27 cellular contexts compared by ENCODE assay signal in genomic region chr18:44736664-44737063, GRCh38. TPM values are rescaled to one million over a fixed set of nuclear protein-coding genes. Genes with fewer than 3 reads are reported as not detected.
DNase-seq lines count a peak whose midpoint lies in the region; ATAC-seq and TF ChIP-seq lines count a peak whose summit lies in the region.
"Had no signal": no experiment of that assay in that cellular context is flagged by ENCODE, and none has a peak within 500 bp of the region (broad histone marks: within the 10 kb centered on the region; RNA-seq: fewer than 3 reads in every experiment).

No MANE protein-coding gene starts in this region.

- H2BK12ac ChIP-seq in trophoblast cell (ENCODE audit: low read length) = no peak overlapping the region

- H3K36me3 ChIP-seq in mammary epithelial cell (ENCODE audit: insufficient read depth, low read length) (peaks cover 4% of the 10 kb centered on the region), trophoblast cell (ENCODE audit: control insufficient read depth in 1 of 2, insufficient read depth in 2 of 2, low read length in 2 of 2) (no peaks in the 10 kb centered on the region), vagina (no peaks in the 10 kb centered on the region)
- H3K36me3 ChIP-seq: adrenal gland, breast epithelium, neutrophil, WERI-Rb-1 had no signal

- H3K27ac Mint-ChIP-seq in MCF 10A (ENCODE audit: low read depth, unreplicated experiment) = peak overlapping the region; percentile 29
- H3K27ac Mint-ChIP-seq: activated CD8-positive, alpha-beta T cell treated with anti-CD3 and anti-CD28 coated beads, Interleukin-2, amount 10 ng/mL, durations not matched to agents 7 days and 5 days; activated naive CD4-positive, alpha-beta T cell treated with anti-CD3 and anti-CD28 coated beads for 36 hours; CD4-positive, CD25-positive, alpha-beta regulatory T cell; T-cell had no signal

- H3K18ac ChIP-seq in trophoblast cell (ENCODE audit: low read length) = no peak overlapping the region

- no peak overlapping the region for H3K4me3 Mint-ChIP-seq in MCF 10A (ENCODE audit: unreplicated experiment)
- H3K4me3 Mint-ChIP-seq: activated CD8-positive, alpha-beta T cell treated with anti-CD3 and anti-CD28 coated beads, Interleukin-2, amount 10 ng/mL, durations not matched to agents 7 days and 5 days; activated naive CD4-positive, alpha-beta T cell treated with anti-CD3 and anti-CD28 coated beads for 36 hours; CD4-positive, CD25-positive, alpha-beta regulatory T cell; T-cell had no signal

- H2AFZ ChIP-seq in mammary epithelial cell (ENCODE audit: low read depth, low read length) (no peak overlapping the region), trophoblast cell (ENCODE audit: insufficient read depth, low read length, poor library complexity) (no peak overlapping the region)

- no peak overlapping the region for H3K27ac ChIP-seq in mammary epithelial cell (ENCODE audit: insufficient read depth, low read depth, low read length)
- H3K27ac ChIP-seq in trophoblast cell (ENCODE audit: low read depth, low read length) = peak overlapping the region; percentile 14
- peak overlapping the region; percentile 18 for H3K27ac ChIP-seq in vagina
- H3K27ac ChIP-seq: 22Rv1, neutrophil, RWPE1, WERI-Rb-1 had no signal

- no peak overlapping the region for H3K4me3 ChIP-seq in mammary epithelial cell (replicated peaks in 1 of 3; ENCODE audit: insufficient read depth in 1 of 3, low read depth in 2 of 3, low read length in 3 of 3)
- H3K4me3 ChIP-seq in fibroblast of the aortic adventitia (ENCODE audit: low read depth, low read length) = no peak overlapping the region
- H3K4me3 ChIP-seq in trophoblast cell (ENCODE audit: low read depth, low read length) = no peak overlapping the region
- H3K4me3 ChIP-seq in vagina = no peak overlapping the region
- H3K4me3 ChIP-seq: adrenal gland, breast epithelium, GM12878 had no signal

- H3K9ac ChIP-seq in mammary epithelial cell (ENCODE audit: insufficient read depth, low read length) = no peak overlapping the region
- H3K9ac ChIP-seq in trophoblast cell (ENCODE audit: low read length) = no peak overlapping the region

- no peaks in the 10 kb centered on the region for H3K9me3 Mint-ChIP-seq in MCF 10A (ENCODE audit: unreplicated experiment)
- H3K9me3 Mint-ChIP-seq: activated naive CD4-positive, alpha-beta T cell treated with anti-CD3 and anti-CD28 coated beads for 36 hours; CD4-positive, CD25-positive, alpha-beta regulatory T cell; T-cell had no signal

- H3K9me3 ChIP-seq in mammary epithelial cell (replicated peaks; ENCODE audit: insufficient read depth, low read length) (no peaks in the 10 kb centered on the region), trophoblast cell (ENCODE audit: insufficient read depth, low read depth, low read length) (no peaks in the 10 kb centered on the region), vagina (no peaks in the 10 kb centered on the region)
- H3K9me3 ChIP-seq: adrenal gland, breast epithelium, neutrophil had no signal

- no peak for ATAC-seq in Right ventricle myocardium superior (ENCODE audit: poor library complexity)
- ATAC-seq: activated CD8-positive, alpha-beta T cell treated with anti-CD3 and anti-CD28 coated beads, Interleukin-2, amount 10 ng/mL, durations not matched to agents 7 days and 5 days; GM12878; T-cell had no signal

- H3K79me2 ChIP-seq in mammary epithelial cell (ENCODE audit: insufficient read depth, low read length) (peaks cover 21% of the 10 kb centered on the region), trophoblast cell (ENCODE audit: control insufficient read depth, insufficient read depth, low read length, poor library complexity) (peaks cover 5% of the 10 kb centered on the region)

- POLR2A ChIA-PET in MCF 10A (lab: Yijun Ruan, JAX) = no interaction called here

- H4K91ac ChIP-seq in trophoblast cell (ENCODE audit: low read depth, low read length) = no peak overlapping the region

- H3K4me1 ChIP-seq in mammary epithelial cell (ENCODE audit: insufficient read depth, low read length) (peaks cover 45% of the 10 kb centered on the region), trophoblast cell (ENCODE audit: control insufficient read depth in 1 of 2, insufficient read depth in 2 of 2, low read length in 2 of 2) (peaks cover 18 to 32% of the 10 kb centered on the region in 2 experiments), vagina (peaks cover 47% of the 10 kb centered on the region)
- H3K4me1 ChIP-seq: adrenal gland had no signal

- peaks cover 11% of the 10 kb centered on the region for H3K79me1 ChIP-seq in trophoblast cell (ENCODE audit: low read length)

- H3K23ac ChIP-seq in trophoblast cell (ENCODE audit: low read length) = no peak overlapping the region

- no peak overlapping the region for H2AK5ac ChIP-seq in trophoblast cell (ENCODE audit: low read length)

- H4K20me1 ChIP-seq in mammary epithelial cell (ENCODE audit: insufficient read depth, low read length) = no peaks in the 10 kb centered on the region

- H3K27me3 Mint-ChIP-seq in MCF 10A (ENCODE audit: insufficient read depth, unreplicated experiment) = no peaks in the 10 kb centered on the region
- H3K27me3 Mint-ChIP-seq: CD4-positive, CD25-positive, alpha-beta regulatory T cell; T-cell had no signal

- 100% methylated on average over 2 of the region's 2 CpGs for WGBS in mammary epithelial cell (ENCODE audit: low coverage, missing lambda C conversion rate)
- WGBS in trophoblast cell (ENCODE audit: extremely low coverage, insufficient coverage, insufficient read length) = no CpG with 5 or more reads among the region's 2 CpGs

- peaks cover 43% of the 10 kb centered on the region for H3K4me1 Mint-ChIP-seq in MCF 10A (ENCODE audit: insufficient read depth, unreplicated experiment)

- H4K12ac ChIP-seq in trophoblast cell (ENCODE audit: low read depth, low read length) = no peak overlapping the region

- no peaks in the 10 kb centered on the region for H3K27me3 ChIP-seq in mammary epithelial cell (ENCODE audit: insufficient read depth, low read length)
- no peaks in the 10 kb centered on the region for H3K27me3 ChIP-seq in trophoblast cell (ENCODE audit: insufficient read depth, low read length)
- H3K27me3 ChIP-seq in vagina = no peaks in the 10 kb centered on the region
- H3K27me3 ChIP-seq: adrenal gland, breast epithelium had no signal

- H3K4me2 ChIP-seq in mammary epithelial cell (ENCODE audit: insufficient read depth, low read depth, low read length) = no peak overlapping the region
- H3K4me2 ChIP-seq in trophoblast cell (ENCODE audit: low read length) = no peak overlapping the region

- TF ChIP-seq CTCF in MCF 10A (IDR thresholded peaks at IDR 0.05; ENCODE audit: unreplicated experiment) (no peak), mammary epithelial cell (conservative IDR thresholded peaks at IDR 0.05 in 1 of 2, IDR thresholded peaks at IDR 0.05 in 1 of 2; ENCODE audit: extremely low read depth in 1 of 2, insufficient read depth in 1 of 2, low read depth in 1 of 2, low read length in 2 of 2) (no peak), fibroblast of the aortic adventitia (IDR thresholded peaks at IDR 0.05; ENCODE audit: insufficient read depth, low read length) (no peak), vagina (IDR thresholded peaks at IDR 0.05) (no peak)

- no peak overlapping the region for H4K8ac ChIP-seq in trophoblast cell (ENCODE audit: low read depth, low read length)

- H3K4ac ChIP-seq in trophoblast cell (ENCODE audit: low read depth, low read length) = no peak overlapping the region

- H3K14ac ChIP-seq in trophoblast cell (ENCODE audit: low read length) = no peak overlapping the region

- BruUV-seq in MCF 10A (replicated peaks; lab: Mats Ljungman, UMichigan) (no TSS peak), mammary epithelial cell (replicated peaks; lab: Mats Ljungman, UMichigan) (no TSS peak)

- CTCF ChIA-PET in MCF 10A (lab: Yijun Ruan, JAX) = interaction anchor here (1.1 kb wide), 1 partner anchor 22 kb away, joined by 4 read pairs; no protein-coding TSS in a partner anchor
- CTCF ChIA-PET in mammary epithelial cell (lab: Charles Lee; ENCODE audit: low non-redundant PET) = no interaction called here

- intact Hi-C loops in MCF 10A (cut with micrococcal nuclease) = loop anchor here (10.0 kb wide), 1 partner anchor 52 kb away; the partner anchor contains the start of gene SETBP1
- intact Hi-C loops in mammary epithelial cell (cut with micrococcal nuclease) = loop anchor here (10.0 kb wide), 1 partner anchor 478 kb away; no protein-coding TSS in a partner anchor
- intact Hi-C loops in vagina (cut with DNase I) = no loop called here
- intact Hi-C loops in Right ventricle myocardium superior (cut with DNase I) = no loop called here

- dilution Hi-C loops in mammary epithelial cell (cut with HindIII; ENCODE audit: low sequenced_read_pairs) = no loop called here

- no peak for TF ChIP-seq POLR2A in vagina (IDR thresholded peaks at IDR 0.05)

- DNase-seq in MCF 10A (ENCODE audit: unreplicated experiment) (no peak), mammary epithelial cell (no peak), fibroblast of the aortic adventitia (ENCODE audit: low read depth) (peak; percentile 57), trophoblast cell (peak; percentile 48 to 87), vagina (ENCODE audit: extremely low spot score in 2 of 2) (no peak), DMS53 treated with DMSO at 0.1 percent for 48 hours (lab: John Stamatoyannopoulos, UW; ENCODE audit: unreplicated experiment) (no peak), NCI-H82 treated with DMSO at 0.1 percent for 48 hours (lab: John Stamatoyannopoulos, UW; ENCODE audit: unreplicated experiment) (no peak), Right ventricle myocardium superior (no peak)
- DNase-seq: activated CD4-positive, alpha-beta T cell treated with anti-CD3 and anti-CD28 coated beads for 4 hours; activated CD8-positive, alpha-beta T cell treated with anti-CD3 and anti-CD28 coated beads, Interleukin-2, amount 10 ng/mL, durations not matched to agents 7 days and 5 days; activated naive CD4-positive, alpha-beta T cell treated with anti-CD3 and anti-CD28 coated beads for 36 hours; adrenal gland; CD4-positive, CD25-positive, alpha-beta regulatory T cell; DMS 273 treated with DMSO at 0.1 percent for 48 hours; HCEC 1CT; mesenchymal stem cell; NCI-H2107; NCI-H774; stimulated activated CD4-positive, alpha-beta T cell treated with anti-CD3 and anti-CD28 coated beads, Interleukin-4, amount 100 ng/mL, for 4 hours; substantia nigra; T-cell; WERI-Rb-1 had no signal

- no peaks in the 10 kb centered on the region for H3K36me3 Mint-ChIP-seq in MCF 10A (ENCODE audit: insufficient read depth, unreplicated experiment)
- H3K36me3 Mint-ChIP-seq: CD4-positive, CD25-positive, alpha-beta regulatory T cell; T-cell had no signal

- in situ Hi-C loops in mammary epithelial cell (cut with MboI; ENCODE audit: low sequenced_read_pairs in 2 of 2) = no loop called here

- H2BK5ac ChIP-seq in trophoblast cell (ENCODE audit: low read depth, low read length, poor library complexity) = no peak overlapping the region

- no peak overlapping the region for H2BK120ac ChIP-seq in trophoblast cell (ENCODE audit: insufficient read depth, low read length, poor library complexity)

RNA-seq across cellular contexts. Expression of gene SETBP1, which starts 56.0 kb away (rescaled TPM):
- total RNA-seq in MCF 10A (2022) (4.8 and 4.9 TPM in 2 replicates), mammary epithelial cell (10 to 100 TPM; 23.2 to 34.7 TPM), fibroblast of the aortic adventitia (ENCODE audit: low replicate concordance) (10.5 and 15.0 TPM in 2 replicates), vagina (38.1 TPM), Right ventricle myocardium superior (6.3 TPM)
- polyA plus RNA-seq in mammary epithelial cell = 7.4 TPM
- 12.7 TPM for polyA minus RNA-seq in mammary epithelial cell
- polyA plus RNA-seq in trophoblast cell (2013) = 6.5 and 7.2 TPM in 2 replicates

Comparison
In these comparisons a context has a peak if more than half of its experiments do, and no peak if none do; other contexts are left out.
1. DNase-seq: peak in fibroblast of the aortic adventitia (single experiment) and trophoblast cell (2 of 2); none in MCF 10A (single experiment), mammary epithelial cell (single experiment), vagina (0 of 2), DMS53 treated with DMSO at 0.1 percent for 48 hours (single experiment), NCI-H82 treated with DMSO at 0.1 percent for 48 hours (single experiment) and Right ventricle myocardium superior (single experiment).
2. intact Hi-C loops: an anchor here in MCF 10A (10.0 kb wide) and mammary epithelial cell (10.0 kb wide); none called in vagina and Right ventricle myocardium superior.